Comparison of ENCODE assay signal across 8 cellular contexts in the genomic region with DNA sequence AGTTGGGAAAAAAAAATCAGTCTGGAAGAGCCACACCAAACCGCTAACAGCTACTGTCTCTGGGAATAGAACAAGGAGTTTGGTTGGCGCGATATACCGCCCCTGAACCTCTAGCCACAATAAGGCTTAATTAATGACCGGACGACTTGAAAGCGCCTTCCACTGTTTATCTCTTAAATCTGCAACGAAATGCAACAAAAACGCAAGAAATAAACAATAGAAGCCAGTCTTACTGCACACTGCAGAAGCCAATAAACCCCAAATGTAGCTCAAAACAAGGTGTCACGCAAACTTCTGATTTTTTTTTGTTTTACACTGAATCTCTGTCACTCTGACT. TPM values are rescaled to one million over a fixed set of nuclear protein-coding genes. Genes with fewer than 3 reads are reported as not detected.
DNase-seq lines count a peak whose midpoint lies in the region; ATAC-seq, FAIRE-seq and TF ChIP-seq lines count a peak whose summit lies in the region.

No MANE protein-coding gene starts in this region.

- H3K4me1 Mint-ChIP-seq in stimulated activated naive CD8-positive, alpha-beta T cell treated with anti-CD3 and anti-CD28 coated beads, Interleukin-15, Interleukin-2, amounts not matched to agents 100 ng/mL and 50 ng/mL, for 24 hours (ENCODE audit: low read depth) = peaks cover 59% of the 10 kb centered on the region

- no peak for TF ChIP-seq CTCF in kidney (IDR thresholded peaks at IDR 0.05; ENCODE audit: borderline replicate concordance, extremely low read depth, insufficient read depth)

- peak overlapping the region; percentile 78 to 87 for H3K4me3 ChIP-seq in kidney (ENCODE audit: low read length in 2 of 2)

- H3K9me3 ChIP-seq in kidney (ENCODE audit: control insufficient read depth in 1 of 2, low read length in 2 of 2) = no peaks in the 10 kb centered on the region

- peak overlapping the region; percentile 100 for H3K27ac Mint-ChIP-seq in stimulated activated naive CD8-positive, alpha-beta T cell treated with anti-CD3 and anti-CD28 coated beads, Interleukin-15, Interleukin-2, amounts not matched to agents 100 ng/mL and 50 ng/mL, for 24 hours

- DNase-seq in stimulated activated naive CD8-positive, alpha-beta T cell treated with anti-CD3 and anti-CD28 coated beads, Interleukin-15, Interleukin-2, amounts not matched to agents 100 U/mL and 50 U/mL, for 24 hours = no peak
- DNase-seq in amniotic epithelial cell (ENCODE audit: low read depth) = peak; percentile 70
- no peak for DNase-seq in kidney
- no peak for DNase-seq in cerebellar cortex (ENCODE audit: low spot score)
- no peak for DNase-seq in NCI-H1694 treated with DMSO at 0.1 percent for 48 hours (lab: John Stamatoyannopoulos, UW)
- DNase-seq in GM03348 (ENCODE audit: low spot score) = no peak

- peak overlapping the region; percentile 8 to 96 for H3K9ac ChIP-seq in kidney (ENCODE audit: low read length in 2 of 2)

- peak overlapping the region; percentile 97 to 98 for H3K27ac ChIP-seq in kidney (ENCODE audit: low read depth in 2 of 2, low read length in 2 of 2)
- H3K27ac ChIP-seq in temporal lobe (ENCODE audit: low read depth, low read length) = peak overlapping the region; percentile 97

- peaks cover 0 to 12% of the 10 kb centered on the region in 2 donors for H3K4me1 ChIP-seq in kidney (ENCODE audit: control insufficient read depth in 1 of 2, insufficient read depth in 1 of 2, low read depth in 1 of 2, low read length in 2 of 2)

- no peak for ATAC-seq in stimulated activated naive CD8-positive, alpha-beta T cell treated with anti-CD3 and anti-CD28 coated beads, Interleukin-15, Interleukin-2, amounts not matched to agents 100 U/mL and 50 U/mL, for 24 hours

- H3K27me3 Mint-ChIP-seq in stimulated activated naive CD8-positive, alpha-beta T cell treated with anti-CD3 and anti-CD28 coated beads, Interleukin-15, Interleukin-2, amounts not matched to agents 100 ng/mL and 50 ng/mL, for 24 hours = no peaks in the 10 kb centered on the region

- FAIRE-seq in kidney (lab: Jason Lieb, UNC) = no peak

- no peaks in the 10 kb centered on the region for H3K36me3 ChIP-seq in kidney (ENCODE audit: control insufficient read depth in 1 of 2, insufficient read depth in 2 of 2, low read length in 2 of 2)

- no peaks in the 10 kb centered on the region for H3K9me3 Mint-ChIP-seq in stimulated activated naive CD8-positive, alpha-beta T cell treated with anti-CD3 and anti-CD28 coated beads, Interleukin-15, Interleukin-2, amounts not matched to agents 100 ng/mL and 50 ng/mL, for 24 hours

- H3K4me3 Mint-ChIP-seq in stimulated activated naive CD8-positive, alpha-beta T cell treated with anti-CD3 and anti-CD28 coated beads, Interleukin-15, Interleukin-2, amounts not matched to agents 100 ng/mL and 50 ng/mL, for 24 hours = peak overlapping the region; percentile 87

- intact Hi-C loops in kidney (cut with DNase I) = no loop called here

- peaks cover 20% of the 10 kb centered on the region for H3K36me3 Mint-ChIP-seq in stimulated activated naive CD8-positive, alpha-beta T cell treated with anti-CD3 and anti-CD28 coated beads, Interleukin-15, Interleukin-2, amounts not matched to agents 100 ng/mL and 50 ng/mL, for 24 hours (ENCODE audit: low read depth)

RNA-seq across cellular contexts. Expression of a gene that starts 10.9 kb away (rescaled TPM):
- total RNA-seq in kidney (16.5 TPM), temporal lobe (2.2 TPM)
- 3.2 TPM for polyA plus RNA-seq in kidney (ENCODE audit: insufficient read depth, low read depth, low replicate concordance)

RNA-seq across cellular contexts. Expression of a gene that starts 12.1 kb away (rescaled TPM):
- total RNA-seq in kidney = 1.2 TPM
- polyA plus RNA-seq in kidney (ENCODE audit: insufficient read depth, low read depth, low replicate concordance) = not detected
- not detected for total RNA-seq in temporal lobe

RNA-seq across cellular contexts. Expression of a gene that starts 19.0 kb away (rescaled TPM):
- total RNA-seq in kidney (24.3 TPM), temporal lobe (9.1 TPM)
- polyA plus RNA-seq in kidney (ENCODE audit: insufficient read depth, low read depth, low replicate concordance) = 4.4 TPM

RNA-seq across cellular contexts. Expression of a gene that starts 23.8 kb away (rescaled TPM):
- total RNA-seq in kidney = 1.2 TPM
- 0.24 TPM for polyA plus RNA-seq in kidney (ENCODE audit: insufficient read depth, low read depth, low replicate concordance)
- 1.7 TPM for total RNA-seq in temporal lobe

RNA-seq across cellular contexts. Expression of a gene that starts 31.3 kb away (rescaled TPM):
- total RNA-seq in kidney (0.50 TPM), temporal lobe (0.49 TPM)
- polyA plus RNA-seq in kidney (ENCODE audit: insufficient read depth, low read depth, low replicate concordance) = 0.37 TPM
